Comparison of ENCODE assay signal across 27 cellular contexts in genomic region chr10:118927317-118927716, GRCh38.
"Had no signal": no experiment of that assay in that cellular context is flagged by ENCODE, and none has a peak within 500 bp of the region (broad histone marks: within the 10 kb centered on the region; RNA-seq: fewer than 3 reads in every experiment).

No MANE protein-coding gene starts in this region.

- H3K27me3 ChIP-seq: brain microvascular endothelial cell, left lung, ovary had no signal

- DNase-seq: activated B cell treated with CpG ODN at 0.5 μM for 24 hours; activated CD4-positive, alpha-beta T cell treated with anti-CD3 and anti-CD28 coated beads, Interleukin-2, amount 50 U/mL, for 1 hour; activated CD8-positive, alpha-beta T cell treated with anti-CD3 and anti-CD28 coated beads for 36 hours; activated gamma-delta T cell treated with Interleukin-2 at 50 U/mL for 16 hours; activated naive CD4-positive, alpha-beta T cell treated with anti-CD3 and anti-CD28 coated beads, Interleukin-2, amount 50 U/mL, for 16 hours; activated T-cell treated with anti-CD3 and anti-CD28 coated beads, Interleukin-2, amount 50 U/mL, for 4 hours; amniotic stem cell; brain microvascular endothelial cell; central memory CD4-positive, alpha-beta T cell; effector CD4-positive, alpha-beta T cell; left lung; ovary; stimulated activated CD4-positive, alpha-beta T cell treated with anti-CD3 and anti-CD28 coated beads, Interleukin-12 subunit alpha, Interleukin-12 subunit beta, amount 100 ng/mL, for 4 hours; stimulated activated CD4-positive, alpha-beta T cell treated with anti-CD3 and anti-CD28 coated beads, Interleukin-4, amount 100 ng/mL, for 1 hour; T-helper 2 cell had no signal

- H3K4me3 ChIP-seq: left lung, lung, ovary, skin epidermis, thoracic aorta had no signal

- ATAC-seq: activated CD8-positive, alpha-beta T cell treated with anti-CD3 and anti-CD28 coated beads for 36 hours; activated T-cell treated with anti-CD3 and anti-CD28 coated beads, Interleukin-2, amount 50 U/mL, for 4 hours; activated T-helper 17 cell treated with anti-CD3 and anti-CD28 coated beads, Interleukin-2, amount 50 U/mL, for 72 hours; left lung; sciatic nerve had no signal

- H3K4me3 Mint-ChIP-seq: activated B cell treated with CpG ODN at 0.5 μM for 24 hours; activated CD8-positive, alpha-beta T cell treated with anti-CD3 and anti-CD28 coated beads for 36 hours; activated T-cell treated with anti-CD3 and anti-CD28 coated beads, Interleukin-2, amount 50 U/mL, for 4 hours; activated T-helper 17 cell treated with anti-CD3 and anti-CD28 coated beads, Interleukin-2, amount 50 U/mL, for 72 hours; dendritic cell treated with granulocyte-macrophage colony-stimulating factor and Interleukin-4, amounts not matched to agents 40 ng/mL and 50 ng/mL, for 4 days; nephron; stimulated activated naive CD8-positive, alpha-beta T cell treated with anti-CD3 and anti-CD28 coated beads, Interleukin-15, Interleukin-2, amounts not matched to agents 100 ng/mL and 50 ng/mL, for 24 hours had no signal

- FAIRE-seq: astrocyte, frontal cortex, islet of Langerhans had no signal

- H3K27ac Mint-ChIP-seq: activated B cell treated with CpG ODN at 0.5 μM for 24 hours; activated CD8-positive, alpha-beta T cell treated with anti-CD3 and anti-CD28 coated beads for 36 hours; activated T-helper 17 cell treated with anti-CD3 and anti-CD28 coated beads, Interleukin-2, amount 50 U/mL, for 72 hours; dendritic cell treated with granulocyte-macrophage colony-stimulating factor and Interleukin-4, amounts not matched to agents 40 ng/mL and 50 ng/mL, for 4 days; nephron; progenitor cell of endocrine pancreas; stimulated activated naive CD8-positive, alpha-beta T cell treated with anti-CD3 and anti-CD28 coated beads, Interleukin-15, Interleukin-2, amounts not matched to agents 100 ng/mL and 50 ng/mL, for 24 hours had no signal

- H3K4me1 Mint-ChIP-seq: activated B cell treated with CpG ODN at 0.5 μM for 24 hours; activated T-helper 17 cell treated with anti-CD3 and anti-CD28 coated beads, Interleukin-2, amount 50 U/mL, for 72 hours; nephron had no signal

- H3K27me3 Mint-ChIP-seq: progenitor cell of endocrine pancreas had no signal

- H3K36me3 ChIP-seq: brain microvascular endothelial cell, left lung, ovary, thoracic aorta had no signal
